Comparison of ENCODE assay signal across 16 cellular contexts in the genomic region with DNA sequence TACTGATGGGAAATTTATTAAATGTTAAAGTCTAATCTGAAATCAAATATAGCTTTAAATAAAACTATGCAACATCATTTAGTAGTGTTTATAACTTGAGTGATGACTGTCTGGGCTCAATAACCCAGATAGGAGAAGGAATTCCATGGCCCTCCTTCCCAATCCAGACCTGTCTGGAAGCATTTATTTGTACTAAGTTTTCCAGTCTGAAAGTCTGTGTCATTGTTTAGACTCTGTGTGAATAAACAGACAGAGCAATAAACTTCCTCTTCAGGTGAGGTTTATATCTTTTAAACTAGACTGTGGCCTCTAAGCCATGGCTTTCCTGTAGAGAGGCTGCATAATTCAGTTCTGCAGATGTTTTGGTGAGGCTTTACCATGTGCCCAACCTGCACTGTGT.
DNase-seq lines count a peak whose midpoint lies in the region; TF ChIP-seq lines count a peak whose summit lies in the region.
"Had no signal": no experiment of that assay in that cellular context is flagged by ENCODE, and none has a peak within 500 bp of the region (broad histone marks: within the 10 kb centered on the region; RNA-seq: fewer than 3 reads in every experiment).

No MANE protein-coding gene starts in this region.

- H3K27me3 Mint-ChIP-seq in activated naive CD8-positive, alpha-beta T cell treated with anti-CD3 and anti-CD28 coated beads for 36 hours, result no peaks in the 10 kb centered on the region
- no peaks in the 10 kb centered on the region for H3K27me3 Mint-ChIP-seq in Calu3 (ENCODE audit: unreplicated experiment)
- H3K27me3 Mint-ChIP-seq: activated naive CD8-positive, alpha-beta T cell treated with anti-CD3 and anti-CD28 coated beads, Interleukin-2, amount 50 U/mL, for 24 hours had no signal

- no peak overlapping the region for H3K4me3 Mint-ChIP-seq in activated naive CD8-positive, alpha-beta T cell treated with anti-CD3 and anti-CD28 coated beads for 36 hours
- H3K4me3 Mint-ChIP-seq in Calu3 (ENCODE audit: low read depth, unreplicated experiment), result no peak overlapping the region
- H3K4me3 Mint-ChIP-seq: activated naive CD8-positive, alpha-beta T cell treated with anti-CD3 and anti-CD28 coated beads, Interleukin-2, amount 50 U/mL, for 24 hours; activated T-cell treated with anti-CD3 and anti-CD28 coated beads, Interleukin-2, amount 50 U/mL, for 72 hours; CD14-positive monocyte had no signal

- H3K4me1 ChIP-seq in HUES6 (ENCODE audit: control insufficient read depth, insufficient read depth, low read length), result peaks cover 56% of the 10 kb centered on the region
- peaks cover 56% of the 10 kb centered on the region for H3K4me1 ChIP-seq in iPS-18a (ENCODE audit: control insufficient read depth, low read depth, low read length)
- peaks cover 30% of the 10 kb centered on the region for H3K4me1 ChIP-seq in skeletal muscle satellite cell (ENCODE audit: control insufficient read depth, insufficient read depth, low read length)

- BruUV-seq in Calu3 (replicated peaks; lab: Mats Ljungman, UMichigan), result no TSS peak

- intact Hi-C loops in Calu3 (cut with micrococcal nuclease; ENCODE audit: unreplicated experiment), result no loop called here

- H3K27me3 ChIP-seq in HUES6 (ENCODE audit: control insufficient read depth, insufficient read depth, low read length), result no peaks in the 10 kb centered on the region
- no peaks in the 10 kb centered on the region for H3K27me3 ChIP-seq in iPS-18a (ENCODE audit: control insufficient read depth, insufficient read depth, low read length)
- H3K27me3 ChIP-seq in skeletal muscle satellite cell (ENCODE audit: control insufficient read depth, insufficient read depth, low read length), result no peaks in the 10 kb centered on the region
- H3K27me3 ChIP-seq: MG63, Peyer's patch, thyroid gland had no signal

- no peak overlapping the region for H3K27ac Mint-ChIP-seq in activated naive CD8-positive, alpha-beta T cell treated with anti-CD3 and anti-CD28 coated beads for 36 hours
- no peak overlapping the region for H3K27ac Mint-ChIP-seq in Calu3 (ENCODE audit: unreplicated experiment)
- H3K27ac Mint-ChIP-seq: activated naive CD8-positive, alpha-beta T cell treated with anti-CD3 and anti-CD28 coated beads, Interleukin-2, amount 50 U/mL, for 24 hours; activated T-cell treated with anti-CD3 and anti-CD28 coated beads, Interleukin-2, amount 50 U/mL, for 72 hours had no signal

- H3K27ac ChIP-seq in HUES6 (ENCODE audit: low read depth, low read length) (0 out of 2 replicates have a peak overlapping the region, but pooled peaks have one; percentile 22), iPS-18a (ENCODE audit: low read length) (no peak overlapping the region)
- H3K27ac ChIP-seq: thyroid gland had no signal

- H3K9me3 Mint-ChIP-seq in activated naive CD8-positive, alpha-beta T cell treated with anti-CD3 and anti-CD28 coated beads for 36 hours, result no peaks in the 10 kb centered on the region
- no peaks in the 10 kb centered on the region for H3K9me3 Mint-ChIP-seq in Calu3 (ENCODE audit: low read depth, unreplicated experiment)
- H3K9me3 Mint-ChIP-seq: activated naive CD8-positive, alpha-beta T cell treated with anti-CD3 and anti-CD28 coated beads, Interleukin-2, amount 50 U/mL, for 24 hours; activated T-cell treated with anti-CD3 and anti-CD28 coated beads, Interleukin-2, amount 50 U/mL, for 72 hours had no signal

- H3K36me3 Mint-ChIP-seq in activated naive CD8-positive, alpha-beta T cell treated with anti-CD3 and anti-CD28 coated beads for 36 hours, result no peaks in the 10 kb centered on the region
- peaks cover 4% of the 10 kb centered on the region for H3K36me3 Mint-ChIP-seq in Calu3 (ENCODE audit: insufficient read depth, unreplicated experiment)
- H3K36me3 Mint-ChIP-seq: CD14-positive monocyte had no signal

- CTCF ChIA-PET in Calu3 (lab: Charles Lee), result interaction anchor here (1.1 kb wide), 1 partner anchor 10 kb away, joined by 4 read pairs; no protein-coding TSS in a partner anchor

- H3K36me3 ChIP-seq in HUES6 (ENCODE audit: control insufficient read depth, insufficient read depth, low read length), result no peaks in the 10 kb centered on the region
- H3K36me3 ChIP-seq in iPS-18a (ENCODE audit: control insufficient read depth, low read depth, low read length), result no peaks in the 10 kb centered on the region
- H3K36me3 ChIP-seq in skeletal muscle satellite cell (ENCODE audit: insufficient read depth, low read length), result no peaks in the 10 kb centered on the region
- H3K36me3 ChIP-seq: MG63, Peyer's patch, thyroid gland had no signal

- H3K4me3 ChIP-seq in HUES6 (ENCODE audit: low read depth, low read length) (no peak overlapping the region), iPS-18a (ENCODE audit: low read length) (no peak overlapping the region), skeletal muscle satellite cell (ENCODE audit: low read length) (no peak overlapping the region)
- H3K4me3 ChIP-seq: MG63, Peyer's patch, thyroid gland had no signal

- DNase-seq in amniotic epithelial cell (ENCODE audit: low read depth) (peak; percentile 71), SW 1271 (lab: John Stamatoyannopoulos, UW) (no peak), Calu3 (no peak), ureter (ENCODE audit: low spot score) (no peak)
- no peak for DNase-seq in activated naive CD8-positive, alpha-beta T cell treated with anti-CD3 and anti-CD28 coated beads for 36 hours
- DNase-seq: activated naive CD8-positive, alpha-beta T cell treated with anti-CD3 and anti-CD28 coated beads, Interleukin-2, amount 50 U/mL, for 24 hours; activated T-cell treated with anti-CD3 and anti-CD28 coated beads, Interleukin-2, amount 50 U/mL, for 72 hours; NCI-H2081 treated with DMSO at 0.1 percent for 48 hours; NCI-H69; Peyer's patch; thyroid gland had no signal

- H3K4me1 Mint-ChIP-seq in activated naive CD8-positive, alpha-beta T cell treated with anti-CD3 and anti-CD28 coated beads for 36 hours, result no peaks in the 10 kb centered on the region
- peaks cover 43% of the 10 kb centered on the region for H3K4me1 Mint-ChIP-seq in Calu3 (ENCODE audit: low read depth, unreplicated experiment)
- H3K4me1 Mint-ChIP-seq: activated naive CD8-positive, alpha-beta T cell treated with anti-CD3 and anti-CD28 coated beads, Interleukin-2, amount 50 U/mL, for 24 hours had no signal

- no peak for TF ChIP-seq CTCF in Calu3 (IDR thresholded peaks at IDR 0.05; ENCODE audit: unreplicated experiment)

- H3K9ac ChIP-seq in HUES6 (ENCODE audit: low read length) (no peak overlapping the region), iPS-18a (ENCODE audit: low read length) (peak overlapping the region; percentile 2), skeletal muscle satellite cell (ENCODE audit: low read depth, low read length) (peak overlapping the region; percentile 57)

- no peaks in the 10 kb centered on the region for H3K9me3 ChIP-seq in HUES6 (ENCODE audit: control insufficient read depth, insufficient read depth, low read depth, low read length)
- H3K9me3 ChIP-seq in iPS-18a (ENCODE audit: control insufficient read depth, low read depth, low read length), result no peaks in the 10 kb centered on the region
- no peaks in the 10 kb centered on the region for H3K9me3 ChIP-seq in skeletal muscle satellite cell (replicated peaks; ENCODE audit: low read length)
- H3K9me3 ChIP-seq: MG63, Peyer's patch, thyroid gland had no signal

- H3K4me2 ChIP-seq in skeletal muscle satellite cell (ENCODE audit: low read length), result peak overlapping the region; percentile 71
